ENCODE assay signal across 13 cellular contexts in the genomic region with DNA sequence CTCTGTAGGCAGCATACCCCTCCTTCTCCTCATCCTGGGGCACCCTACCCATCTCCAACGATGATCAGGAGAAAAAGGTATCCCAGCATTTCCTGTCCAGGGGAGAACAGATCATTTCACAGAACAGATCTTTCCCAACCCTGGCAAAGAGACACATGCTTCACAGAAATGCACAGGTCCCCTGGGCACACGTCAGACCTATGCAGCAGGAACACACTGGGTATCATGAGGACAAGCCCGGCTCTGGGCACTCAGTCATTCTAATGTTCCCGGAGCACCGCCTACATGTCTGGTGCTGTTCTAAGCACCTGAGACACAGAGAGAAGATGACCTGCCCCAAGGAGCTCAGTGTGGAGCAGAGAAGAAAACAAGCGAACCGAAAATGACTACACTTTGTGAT. TPM values are rescaled to one million over a fixed set of nuclear protein-coding genes. Genes with fewer than 3 reads are reported as not detected.
DNase-seq lines count a peak whose midpoint lies in the region; ATAC-seq and TF ChIP-seq lines count a peak whose summit lies in the region.
"Had no signal": no experiment of that assay in that cellular context is flagged by ENCODE, and none has a peak within 500 bp of the region (broad histone marks: within the 10 kb centered on the region; RNA-seq: fewer than 3 reads in every experiment).

No MANE protein-coding gene starts in this region.

- H3K27ac ChIP-seq in cingulate gyrus (ENCODE audit: low read depth, low read length): peak overlapping the region; percentile 29
- peak overlapping the region; percentile 80 for H3K27ac ChIP-seq in muscle layer of colon (ENCODE audit: low read depth, low read length)
- peak overlapping the region; percentile 69 to 99 (median 96) for H3K27ac ChIP-seq in transverse colon
- H3K27ac ChIP-seq: colonic mucosa had no signal

- intact Hi-C loops in transverse colon (cut with DNase I; ENCODE audit: low total_unique reads): loop anchor here (5.0 to 10.0 kb wide), 2 partner anchors 54 to 1992 kb away; partner anchors contain the start of gene ACTN1

- H3K27me3 Mint-ChIP-seq in activated CD4-positive, alpha-beta T cell treated with anti-CD3 and anti-CD28 coated beads, Interleukin-2, amount 10 ng/mL, durations not matched to agents 7 days and 5 days: no peaks in the 10 kb centered on the region

- ATAC-seq in HG03378 (IDR thresholded peaks at IDR 0.05; ENCODE audit: unreplicated experiment) (no peak), HG02840 (IDR thresholded peaks at IDR 0.05; ENCODE audit: low FRiP score, unreplicated experiment) (no peak)

- peaks cover 67% of the 10 kb centered on the region for H3K36me3 ChIP-seq in muscle layer of colon (ENCODE audit: insufficient read depth, low read length)
- peaks cover 0 to 9% (median 2%) of the 10 kb centered on the region in 4 donors for H3K36me3 ChIP-seq in transverse colon
- H3K36me3 ChIP-seq: colonic mucosa had no signal

- no peaks in the 10 kb centered on the region for H3K9me3 ChIP-seq in muscle layer of colon (ENCODE audit: low read length)
- H3K9me3 ChIP-seq in transverse colon: no peaks in the 10 kb centered on the region
- H3K9me3 ChIP-seq: colonic mucosa had no signal

- CTCF ChIA-PET in activated CD4-positive, alpha-beta T cell treated with anti-CD3 and anti-CD28 coated beads, Interleukin-2, amount 10 ng/mL, durations not matched to agents 7 days and 5 days (lab: Charles Lee): no interaction called here

- TF ChIP-seq CTCF in transverse colon (IDR thresholded peaks at IDR 0.05): no peak

- H3K4me1 Mint-ChIP-seq in activated CD4-positive, alpha-beta T cell treated with anti-CD3 and anti-CD28 coated beads, Interleukin-2, amount 10 ng/mL, durations not matched to agents 7 days and 5 days: peaks cover 38% of the 10 kb centered on the region

- peaks cover 41% of the 10 kb centered on the region for H3K36me3 Mint-ChIP-seq in activated CD4-positive, alpha-beta T cell treated with anti-CD3 and anti-CD28 coated beads, Interleukin-2, amount 10 ng/mL, durations not matched to agents 7 days and 5 days (ENCODE audit: low read depth)

- peak overlapping the region; percentile 42 for H3K27ac Mint-ChIP-seq in activated CD4-positive, alpha-beta T cell treated with anti-CD3 and anti-CD28 coated beads, Interleukin-2, amount 10 ng/mL, durations not matched to agents 7 days and 5 days

- peak overlapping the region; percentile 37 for H3K9ac ChIP-seq in muscle layer of colon (ENCODE audit: low read length)

- H3K4me1 ChIP-seq in muscle layer of colon (ENCODE audit: insufficient read depth, low read length) (peaks cover 81% of the 10 kb centered on the region), transverse colon (peaks cover 12 to 37% (median 21%) of the 10 kb centered on the region in 4 donors)

- peaks cover 16% of the 10 kb centered on the region for H3K9me3 Mint-ChIP-seq in activated CD4-positive, alpha-beta T cell treated with anti-CD3 and anti-CD28 coated beads, Interleukin-2, amount 10 ng/mL, durations not matched to agents 7 days and 5 days

- TF ChIP-seq POLR2A in transverse colon (IDR thresholded peaks at IDR 0.05): no peak

- in situ Hi-C loops in transverse colon (cut with MboI; ENCODE audit: low pct_ligation_motif_present in 1 of 4, low pct_unique_long_range_greater_than_20kb in 1 of 4, low sequenced_read_pairs in 3 of 4): loop anchor here in 2 of 4 donors (25.0 kb wide), 1 partner anchor 164 kb away; no protein-coding TSS in a partner anchor

- H3K4me3 Mint-ChIP-seq in activated CD4-positive, alpha-beta T cell treated with anti-CD3 and anti-CD28 coated beads, Interleukin-2, amount 10 ng/mL, durations not matched to agents 7 days and 5 days: no peak overlapping the region

- POLR2A ChIA-PET in activated CD4-positive, alpha-beta T cell treated with anti-CD3 and anti-CD28 coated beads, Interleukin-2, amount 10 ng/mL, durations not matched to agents 7 days and 5 days (lab: Charles Lee): no interaction called here

- H3K27me3 ChIP-seq in muscle layer of colon (ENCODE audit: control insufficient read depth in 1 of 2, insufficient read depth in 2 of 2, low read length in 2 of 2) (no peaks in the 10 kb centered on the region), transverse colon (no peaks in the 10 kb centered on the region)
- H3K27me3 ChIP-seq: colonic mucosa, tibial nerve had no signal

- peak; percentile 95 for TF ChIP-seq EP300 in transverse colon (IDR thresholded peaks at IDR 0.05; ENCODE audit: low read depth)

- DNase-seq in activated CD4-positive, alpha-beta T cell treated with anti-CD3 and anti-CD28 coated beads, Interleukin-2, amount 10 ng/mL, durations not matched to agents 7 days and 5 days: no peak
- no peak for DNase-seq in activated CD4-positive, alpha-beta T cell treated with anti-CD3 and anti-CD28 coated beads for 1 hour
- DNase-seq in transverse colon: no peak
- no peak for DNase-seq in iPS-NIHi7 (ENCODE audit: extremely low spot score)
- DNase-seq: activated CD4-positive, alpha-beta T cell treated with anti-CD3 and anti-CD28 coated beads, Interleukin-2, amount 50 U/mL, for 4 hours; activated gamma-delta T cell; colonic mucosa; Kasumi-1 had no signal

- 57 to 74% methylated on average over 3 to 7 of the region's 7 CpGs for WGBS in transverse colon (ENCODE audit: low coverage in 1 of 2), 2 donors

- H3K4me3 ChIP-seq in muscle layer of colon (ENCODE audit: low read depth in 1 of 2, low read length in 2 of 2) (no peak overlapping the region), transverse colon (no peak overlapping the region)
- H3K4me3 ChIP-seq: colonic mucosa, tibial nerve had no signal

RNA-seq across cellular contexts. Expression of gene ACTN1, which starts 56.2 kb away (rescaled TPM):
- 10 to 100 TPM; 31.9 to 35.1 TPM for total RNA-seq in activated CD4-positive, alpha-beta T cell treated with anti-CD3 and anti-CD28 coated beads, Interleukin-2, amount 10 ng/mL, durations not matched to agents 7 days and 5 days
- total RNA-seq in transverse colon: 100 to 1,000 TPM; 127 to 403 (median 197) TPM

Comparison
In these comparisons a context has a peak if more than half of its experiments do, and no peak if none do; other contexts are left out.
1. H3K27ac ChIP-seq: peak in every context shown above with its lines; median percentile 96 in transverse colon; 80 in muscle layer of colon; 29 in cingulate gyrus.